14 cellular contexts compared by ENCODE assay signal in genomic region chr16:84751241-84751640, GRCh38. TPM values are rescaled to one million over a fixed set of nuclear protein-coding genes. Genes with fewer than 3 reads are reported as not detected.
DNase-seq lines count a peak whose midpoint lies in the region; ATAC-seq and TF ChIP-seq lines count a peak whose summit lies in the region.
"Had no signal": no experiment of that assay in that cellular context is flagged by ENCODE, and none has a peak within 500 bp of the region (broad histone marks: within the 10 kb centered on the region; RNA-seq: fewer than 3 reads in every experiment).

No MANE protein-coding gene starts in this region.

- H3K36me3 ChIP-seq in mammary epithelial cell (ENCODE audit: insufficient read depth, low read length) (peaks cover 4% of the 10 kb centered on the region), hepatocyte (replicated peaks; ENCODE audit: insufficient read depth, low read depth) (no peaks in the 10 kb centered on the region), lower lobe of right lung (peaks cover 8% of the 10 kb centered on the region)

- TF ChIP-seq CTCF in MCF 10A (IDR thresholded peaks at IDR 0.05; ENCODE audit: unreplicated experiment) (no peak), mammary epithelial cell (conservative IDR thresholded peaks at IDR 0.05 in 1 of 2, IDR thresholded peaks at IDR 0.05 in 1 of 2; ENCODE audit: extremely low read depth in 1 of 2, insufficient read depth in 1 of 2, low read depth in 1 of 2, low read length in 2 of 2) (no peak), hepatocyte (IDR thresholded peaks at IDR 0.05; ENCODE audit: poor library complexity) (no peak), lower lobe of right lung (IDR thresholded peaks at IDR 0.05) (no peak)

- intact Hi-C loops in MCF 10A (cut with micrococcal nuclease), result loop anchor here (10.0 kb wide), 1 partner anchor 334 kb away; no protein-coding TSS in a partner anchor
- intact Hi-C loops in mammary epithelial cell (cut with micrococcal nuclease), result no loop called here
- intact Hi-C loops in lower lobe of right lung (cut with DNase I), result loop anchor here (10.0 kb wide), 1 partner anchor 204 kb away; no protein-coding TSS in a partner anchor

- H3K4me2 ChIP-seq in mammary epithelial cell (ENCODE audit: insufficient read depth, low read depth, low read length) (no peak overlapping the region), hepatocyte (no peak overlapping the region)

- POLR2A ChIA-PET in MCF 10A (lab: Yijun Ruan, JAX), result interaction anchor here (0.6 to 0.9 kb wide), 6 partner anchors 12 to 248 kb away, joined by 3 to 4 read pairs (median 3); no protein-coding TSS in a partner anchor

- no peak overlapping the region for H3K9ac ChIP-seq in mammary epithelial cell (ENCODE audit: insufficient read depth, low read length)

- no peak overlapping the region for H2AFZ ChIP-seq in mammary epithelial cell (ENCODE audit: low read depth, low read length)
- no peak overlapping the region for H2AFZ ChIP-seq in hepatocyte

- H4K20me1 ChIP-seq in mammary epithelial cell (ENCODE audit: insufficient read depth, low read length) (no peaks in the 10 kb centered on the region), hepatocyte (ENCODE audit: insufficient read depth, poor library complexity, severe bottlenecking) (peaks cover 11% of the 10 kb centered on the region)

- no peak for DNase-seq in MCF 10A (ENCODE audit: unreplicated experiment)
- no peak for DNase-seq in mammary epithelial cell
- DNase-seq in T-helper 2 cell treated with Interferon-gamma antibody and Interleukin-4, amounts not matched to agents 5 μg/mL and 100 μg/mL, for 36 hours (ENCODE audit: low spot score), result no peak
- DNase-seq in hepatocyte (ENCODE audit: low spot score), result no peak
- DNase-seq in globus pallidus (ENCODE audit: low spot score), result no peak
- DNase-seq in cerebellum (ENCODE audit: low spot score), result no peak
- DNase-seq in lower lobe of right lung, result no peak
- DNase-seq: activated CD4-positive, alpha-beta T cell treated with anti-CD3 and anti-CD28 coated beads, Interleukin-2, amount 50 U/mL, for 48 hours; activated naive CD4-positive, alpha-beta T cell treated with anti-CD3 and anti-CD28 coated beads for 36 hours; central memory CD4-positive, alpha-beta T cell; DMS79 treated with DMSO at 0.1 percent for 48 hours; nucleus accumbens; stimulated activated CD4-positive, alpha-beta T cell treated with anti-CD3 and anti-CD28 coated beads, Interleukin-12 subunit alpha, Interleukin-12 subunit beta, amount 100 ng/mL, for 4 hours had no signal

- peaks cover 26% of the 10 kb centered on the region for H3K36me3 Mint-ChIP-seq in MCF 10A (ENCODE audit: insufficient read depth, unreplicated experiment)
- H3K36me3 Mint-ChIP-seq in T-helper 2 cell treated with Interferon-gamma antibody and Interleukin-4, amounts not matched to agents 5 μg/mL and 100 μg/mL, for 36 hours (ENCODE audit: low read depth), result peaks cover 3% of the 10 kb centered on the region

- dilution Hi-C loops in mammary epithelial cell (cut with HindIII; ENCODE audit: low sequenced_read_pairs), result no loop called here

- CTCF ChIA-PET in MCF 10A (lab: Yijun Ruan, JAX), result interaction anchor here (0.6 to 9.7 kb wide), 7 partner anchors 13 to 1411 kb away, joined by 3 to 137 read pairs (median 4); no protein-coding TSS in a partner anchor
- CTCF ChIA-PET in mammary epithelial cell (lab: Charles Lee; ENCODE audit: low non-redundant PET), result no interaction called here

- in situ Hi-C loops in mammary epithelial cell (cut with MboI; ENCODE audit: low sequenced_read_pairs in 2 of 2), result loop anchor here in 1 of 2 donors (10.0 kb wide), 1 partner anchor 214 kb away; no protein-coding TSS in a partner anchor

- no peaks in the 10 kb centered on the region for H3K27me3 ChIP-seq in mammary epithelial cell (ENCODE audit: insufficient read depth, low read length)
- no peaks in the 10 kb centered on the region for H3K27me3 ChIP-seq in hepatocyte
- H3K27me3 ChIP-seq in lower lobe of right lung (ENCODE audit: low read depth), result no peaks in the 10 kb centered on the region

- H3K9me2 ChIP-seq in hepatocyte (replicated peaks; ENCODE audit: insufficient read depth), result no peaks in the 10 kb centered on the region

- ATAC-seq in GM21528 (IDR thresholded peaks at IDR 0.05; ENCODE audit: low FRiP score, unreplicated experiment) (no peak), lower lobe of right lung (no peak)

- H3K4me3 ChIP-seq in mammary epithelial cell (replicated peaks in 1 of 3; ENCODE audit: insufficient read depth in 1 of 3, low read depth in 2 of 3, low read length in 3 of 3) (no peak overlapping the region), hepatocyte (no peak overlapping the region), lower lobe of right lung (no peak overlapping the region)

- WGBS in mammary epithelial cell (ENCODE audit: low coverage, missing lambda C conversion rate), result 100% methylated on average over 6 of the region's 6 CpGs
- 93% methylated on average over 6 of the region's 6 CpGs for WGBS in hepatocyte (ENCODE audit: low lambda C conversion rate, missing lambda C conversion rate)

- peak overlapping the region; percentile 39 for H3K27ac Mint-ChIP-seq in MCF 10A (ENCODE audit: low read depth, unreplicated experiment)
- H3K27ac Mint-ChIP-seq in T-helper 2 cell treated with Interferon-gamma antibody and Interleukin-4, amounts not matched to agents 5 μg/mL and 100 μg/mL, for 36 hours, result peak overlapping the region; percentile 19
- H3K27ac Mint-ChIP-seq: activated naive CD4-positive, alpha-beta T cell treated with anti-CD3 and anti-CD28 coated beads for 36 hours had no signal

- H3K4me1 ChIP-seq in mammary epithelial cell (ENCODE audit: insufficient read depth, low read length) (peaks cover 35% of the 10 kb centered on the region), hepatocyte (ENCODE audit: insufficient read depth) (peaks cover 9% of the 10 kb centered on the region), lower lobe of right lung (peaks cover 47% of the 10 kb centered on the region)

- no TSS peak for BruUV-seq in MCF 10A (replicated peaks; lab: Mats Ljungman, UMichigan)
- BruUV-seq in mammary epithelial cell (replicated peaks; lab: Mats Ljungman, UMichigan), result no TSS peak

- H3K27ac ChIP-seq in mammary epithelial cell (ENCODE audit: insufficient read depth, low read depth, low read length) (no peak overlapping the region), hepatocyte (peak overlapping the region; percentile 10), lower lobe of right lung (no peak overlapping the region)

- H3K27me3 Mint-ChIP-seq in MCF 10A (ENCODE audit: insufficient read depth, unreplicated experiment), result no peaks in the 10 kb centered on the region
- no peaks in the 10 kb centered on the region for H3K27me3 Mint-ChIP-seq in T-helper 2 cell treated with Interferon-gamma antibody and Interleukin-4, amounts not matched to agents 5 μg/mL and 100 μg/mL, for 36 hours (ENCODE audit: low read depth)

- H3K4me3 Mint-ChIP-seq in MCF 10A (ENCODE audit: unreplicated experiment), result no peak overlapping the region
- H3K4me3 Mint-ChIP-seq in T-helper 2 cell treated with Interferon-gamma antibody and Interleukin-4, amounts not matched to agents 5 μg/mL and 100 μg/mL, for 36 hours, result peak overlapping the region; percentile 5
- H3K4me3 Mint-ChIP-seq: activated naive CD4-positive, alpha-beta T cell treated with anti-CD3 and anti-CD28 coated beads for 36 hours had no signal

- no peaks in the 10 kb centered on the region for H3K9me3 Mint-ChIP-seq in MCF 10A (ENCODE audit: unreplicated experiment)
- no peaks in the 10 kb centered on the region for H3K9me3 Mint-ChIP-seq in T-helper 2 cell treated with Interferon-gamma antibody and Interleukin-4, amounts not matched to agents 5 μg/mL and 100 μg/mL, for 36 hours
- H3K9me3 Mint-ChIP-seq: activated naive CD4-positive, alpha-beta T cell treated with anti-CD3 and anti-CD28 coated beads for 36 hours had no signal

- H3K9me3 ChIP-seq in mammary epithelial cell (replicated peaks; ENCODE audit: insufficient read depth, low read length) (no peaks in the 10 kb centered on the region), hepatocyte (ENCODE audit: low read depth) (no peaks in the 10 kb centered on the region), lower lobe of right lung (no peaks in the 10 kb centered on the region)

- H3K79me2 ChIP-seq in mammary epithelial cell (ENCODE audit: insufficient read depth, low read length) (peaks cover 86% of the 10 kb centered on the region), hepatocyte (peaks cover 90% of the 10 kb centered on the region)

- H3K4me1 Mint-ChIP-seq in MCF 10A (ENCODE audit: insufficient read depth, unreplicated experiment), result peaks cover 18% of the 10 kb centered on the region
- peaks cover 36% of the 10 kb centered on the region for H3K4me1 Mint-ChIP-seq in T-helper 2 cell treated with Interferon-gamma antibody and Interleukin-4, amounts not matched to agents 5 μg/mL and 100 μg/mL, for 36 hours (ENCODE audit: low read depth)

RNA-seq across cellular contexts. Expression of gene USP10, which starts 51.4 kb away (rescaled TPM):
- total RNA-seq in MCF 10A (2022), result 114 and 129 TPM in 2 replicates
- total RNA-seq in mammary epithelial cell, result 100 to 1,000 TPM in 1 of 2 donors, 10 to 100 TPM in 1; 60.5 to 111 TPM
- polyA plus RNA-seq in mammary epithelial cell, result 82.9 TPM
- 390 TPM for polyA minus RNA-seq in mammary epithelial cell
- 50.3 and 53.1 TPM in 2 replicates for total RNA-seq in hepatocyte
- polyA plus RNA-seq in hepatocyte, result 54.8 and 62.4 TPM in 2 replicates
- 67.2 TPM for total RNA-seq in cerebellum
- 62.7 TPM for total RNA-seq in lower lobe of right lung
